26 cellular contexts compared by ENCODE assay signal in genomic region chr17:17411692-17412091, GRCh38.
DNase-seq lines count a peak whose midpoint lies in the region.
"Had no signal": no experiment of that assay in that cellular context is flagged by ENCODE, and none has a peak within 500 bp of the region (broad histone marks: within the 10 kb centered on the region; RNA-seq: fewer than 3 reads in every experiment).

No MANE protein-coding gene starts in this region.

- H3K27ac ChIP-seq in effector memory CD4-positive, alpha-beta T cell (ENCODE audit: insufficient read depth, low read length, poor library complexity, severe bottlenecking) = no peak overlapping the region
- H3K27ac ChIP-seq: left lung, prostate gland, stomach, thyroid gland had no signal

- no peaks in the 10 kb centered on the region for H3K27me3 ChIP-seq in adipocyte (replicated peaks; ENCODE audit: control insufficient read depth, insufficient read depth, low read length)
- no peaks in the 10 kb centered on the region for H3K27me3 ChIP-seq in effector memory CD4-positive, alpha-beta T cell (replicated peaks; ENCODE audit: control insufficient read depth, insufficient read depth, low read length, poor library complexity, severe bottlenecking)
- H3K27me3 ChIP-seq: left lung, thyroid gland had no signal

- H3K36me3 ChIP-seq in adipocyte (ENCODE audit: control insufficient read depth, insufficient read depth, low read length, severe bottlenecking) = no peaks in the 10 kb centered on the region
- H3K36me3 ChIP-seq in effector memory CD4-positive, alpha-beta T cell (ENCODE audit: control insufficient read depth, insufficient read depth, low read length) = no peaks in the 10 kb centered on the region
- H3K36me3 ChIP-seq: esophagus squamous epithelium, left lung, prostate gland, stomach, thyroid gland had no signal

- no peaks in the 10 kb centered on the region for H3K9me3 ChIP-seq in adipocyte (ENCODE audit: control insufficient read depth, low read length)
- H3K9me3 ChIP-seq in effector memory CD4-positive, alpha-beta T cell (ENCODE audit: control insufficient read depth, low read length) = no peaks in the 10 kb centered on the region
- H3K9me3 ChIP-seq: esophagus squamous epithelium, left lung, prostate gland, stomach, thyroid gland had no signal

- peaks cover 68% of the 10 kb centered on the region for H3K4me1 ChIP-seq in adipocyte (ENCODE audit: control insufficient read depth, insufficient read depth, low read length)
- peaks cover 6% of the 10 kb centered on the region for H3K4me1 ChIP-seq in effector memory CD4-positive, alpha-beta T cell (ENCODE audit: control insufficient read depth, insufficient read depth, low read length, poor library complexity, severe bottlenecking)

- H3K9ac ChIP-seq in adipocyte (ENCODE audit: low read length) = peak overlapping the region; percentile 37

- DNase-seq in A172 (ENCODE audit: low spot score) = peak; percentile 34
- DNase-seq in GM04503 (ENCODE audit: low read depth) = peak; percentile 68
- DNase-seq in adipocyte (ENCODE audit: low read depth) = no peak
- DNase-seq in iris pigment epithelial cell (ENCODE audit: low read depth) = peak; percentile 31
- no peak for DNase-seq in NCI-H2227 treated with DMSO at 0.1 percent for 48 hours (lab: John Stamatoyannopoulos, UW)
- no peak for DNase-seq in activated T-cell treated with anti-CD3 and anti-CD28 coated beads, Interleukin-2, amount 50 U/mL, for 1 hour
- no peak for DNase-seq in effector memory CD4-positive, alpha-beta T cell
- no peak for DNase-seq in effector CD8-positive, alpha-beta T cell (lab: John Stamatoyannopoulos, UW)
- DNase-seq: activated CD4-positive, alpha-beta T cell treated with anti-CD3 and anti-CD28 coated beads, Interleukin-2, amount 10 ng/mL, durations not matched to agents 24 days and 14 days; activated T-cell treated with anti-CD3 and anti-CD28 coated beads, Interleukin-2, amount 50 U/mL, for 72 hours; anterior cingulate cortex; caudate nucleus; cortex of kidney; DMS153; endodermal cell; esophagus squamous epithelium; GF-D8; hypothalamus; immature natural killer cell; left lung; NCI-H187; NCI-H526; Right ventricle myocardium superior; stomach; thyroid gland had no signal

- H3K4me3 ChIP-seq in adipocyte (ENCODE audit: low read length) = no peak overlapping the region
- no peak overlapping the region for H3K4me3 ChIP-seq in effector memory CD4-positive, alpha-beta T cell (ENCODE audit: insufficient read depth, low read depth, low read length, poor library complexity, severe bottlenecking)
- H3K4me3 ChIP-seq: esophagus squamous epithelium, left lung, prostate gland, stomach, thyroid gland had no signal

Comparison
In these comparisons a context has a peak if more than half of its experiments do, and no peak if none do; other contexts are left out.
1. DNase-seq: peak in A172 (single experiment), GM04503 (single experiment) and iris pigment epithelial cell (single experiment); none in adipocyte (single experiment), NCI-H2227 treated with DMSO at 0.1 percent for 48 hours (single experiment), activated T-cell treated with anti-CD3 and anti-CD28 coated beads, Interleukin-2, amount 50 U/mL, for 1 hour (single experiment), effector memory CD4-positive, alpha-beta T cell (0 of 3) and effector CD8-positive, alpha-beta T cell (single experiment).